Comparison of ENCODE assay signal across 28 cellular contexts in the genomic region with DNA sequence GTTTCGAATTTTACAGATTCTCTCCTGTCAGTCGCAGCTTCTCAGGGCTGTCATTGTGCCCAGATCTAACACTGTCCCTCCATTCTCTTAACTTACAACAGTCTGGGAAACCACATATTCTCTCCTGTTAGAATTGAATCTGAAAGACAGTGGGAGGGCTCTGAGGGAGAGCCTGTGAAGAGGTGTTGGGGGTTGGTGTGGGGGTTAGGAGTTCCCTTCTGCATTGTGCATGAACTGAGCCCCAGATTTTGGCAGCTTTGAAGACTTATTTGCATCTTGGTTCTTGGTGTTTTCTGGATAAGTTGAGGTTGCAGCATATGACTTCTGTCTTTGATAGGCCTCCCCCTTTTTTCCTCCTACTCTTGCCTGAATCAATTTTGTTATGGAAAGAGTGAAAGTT.
DNase-seq lines count a peak whose midpoint lies in the region; ATAC-seq and TF ChIP-seq lines count a peak whose summit lies in the region.
"Had no signal": no experiment of that assay in that cellular context is flagged by ENCODE, and none has a peak within 500 bp of the region (broad histone marks: within the 10 kb centered on the region; RNA-seq: fewer than 3 reads in every experiment).

No MANE protein-coding gene starts in this region.

- H3K9ac ChIP-seq in KMS-11: no peak overlapping the region

- peak overlapping the region; percentile 88 for H3K27ac Mint-ChIP-seq in nephron progenitor cell
- H3K27ac Mint-ChIP-seq: activated CD8-positive, alpha-beta T cell treated with anti-CD3 and anti-CD28 coated beads, Interleukin-2, amount 10 ng/mL, durations not matched to agents 7 days and 5 days; activated T-helper 17 cell treated with anti-CD3 and anti-CD28 coated beads, Interleukin-2, amount 50 U/mL, for 72 hours had no signal

- H3K27me3 ChIP-seq in KMS-11 (ENCODE audit: insufficient read depth, low read depth) (no peaks in the 10 kb centered on the region), upper lobe of left lung (no peaks in the 10 kb centered on the region)
- H3K27me3 ChIP-seq: colonic mucosa, neutrophil, sigmoid colon, SJCRH30, vagina had no signal

- TF ChIP-seq CTCF in KMS-11 (conservative IDR thresholded peaks at IDR 0.05; ENCODE audit: low read depth, low read length) (no peak), coronary artery (IDR thresholded peaks at IDR 0.05) (no peak), nephron progenitor cell (IDR thresholded peaks at IDR 0.05) (no peak), upper lobe of left lung (IDR thresholded peaks at IDR 0.05) (no peak)

- H3K4me1 ChIP-seq in KMS-11 (ENCODE audit: low read depth, poor library complexity, severe bottlenecking) (peaks cover 59% of the 10 kb centered on the region), upper lobe of left lung (peaks cover 24 to 42% (median 29%) of the 10 kb centered on the region in 4 donors)
- H3K4me1 ChIP-seq: colonic mucosa had no signal

- peaks cover 68% of the 10 kb centered on the region for H3K4me1 Mint-ChIP-seq in nephron progenitor cell
- H3K4me1 Mint-ChIP-seq: activated T-helper 17 cell treated with anti-CD3 and anti-CD28 coated beads, Interleukin-2, amount 50 U/mL, for 72 hours; CD8-positive, alpha-beta memory T cell had no signal

- peaks cover 57% of the 10 kb centered on the region for H3K36me3 Mint-ChIP-seq in nephron progenitor cell (ENCODE audit: low read depth)
- H3K36me3 Mint-ChIP-seq: CD8-positive, alpha-beta memory T cell had no signal

- peaks cover 10% of the 10 kb centered on the region; the same call in 1 of the 2 replicates for H4K20me1 ChIP-seq in KMS-11 (ENCODE audit: insufficient read depth)

- H3K27me3 Mint-ChIP-seq in nephron progenitor cell (ENCODE audit: low read depth, poor library complexity): peaks cover 2% of the 10 kb centered on the region
- H3K27me3 Mint-ChIP-seq: activated T-helper 17 cell treated with anti-CD3 and anti-CD28 coated beads, Interleukin-2, amount 50 U/mL, for 72 hours had no signal

- peak overlapping the region; percentile 7; the same call in 1 of the 2 replicates for H3K4me2 ChIP-seq in KMS-11

- no peaks in the 10 kb centered on the region for H3K9me3 ChIP-seq in upper lobe of left lung
- H3K9me3 ChIP-seq: colonic mucosa, neutrophil, vagina had no signal

- TF ChIP-seq POLR2A in upper lobe of left lung (IDR thresholded peaks at IDR 0.05): no peak

- H2AFZ ChIP-seq in KMS-11 (ENCODE audit: low read depth): no peak overlapping the region

- WGBS in upper lobe of left lung, 2 donors: 73 to 79% methylated on average over 2 of the region's 2 CpGs

- peaks cover 20% of the 10 kb centered on the region for H3K9me3 Mint-ChIP-seq in nephron progenitor cell
- H3K9me3 Mint-ChIP-seq: activated T-helper 17 cell treated with anti-CD3 and anti-CD28 coated beads, Interleukin-2, amount 50 U/mL, for 72 hours had no signal

- no peak for DNase-seq in coronary artery (ENCODE audit: low spot score)
- DNase-seq in nephron progenitor cell: no peak
- no peak for DNase-seq in upper lobe of left lung
- no peak for DNase-seq in activated T-cell treated with anti-CD3 and anti-CD28 coated beads, Interleukin-2, amount 50 U/mL, for 1 hour
- DNase-seq in NCI-H2196 treated with DMSO at 0.1 percent for 48 hours (lab: John Stamatoyannopoulos, UW; ENCODE audit: unreplicated experiment): no peak
- DNase-seq: activated CD4-positive, alpha-beta T cell treated with anti-CD3 and anti-CD28 coated beads for 4 hours; activated CD8-positive, alpha-beta T cell treated with anti-CD3 and anti-CD28 coated beads, Interleukin-2, amount 10 ng/mL, durations not matched to agents 7 days and 5 days; activated naive CD4-positive, alpha-beta T cell treated with anti-CD3 and anti-CD28 coated beads, Interleukin-2, amount 50 U/mL, for 16 hours; amygdala; CD8-positive, alpha-beta memory T cell; colonic mucosa; effector memory CD4-positive, alpha-beta T cell; HCEC 1CT; KBM-7; NCI-H1436; NCI-H2081; NCI-H345; NCI-H748 treated with DMSO at 0.1 percent for 48 hours; sigmoid colon; SJCRH30; stimulated activated CD4-positive, alpha-beta T cell treated with anti-CD3 and anti-CD28 coated beads, Interleukin-4, amount 100 ng/mL, for 1 hour; T-helper 9 cell had no signal

- no peak overlapping the region for H3K4me3 Mint-ChIP-seq in nephron progenitor cell
- H3K4me3 Mint-ChIP-seq: activated CD8-positive, alpha-beta T cell treated with anti-CD3 and anti-CD28 coated beads, Interleukin-2, amount 10 ng/mL, durations not matched to agents 7 days and 5 days; activated T-helper 17 cell treated with anti-CD3 and anti-CD28 coated beads, Interleukin-2, amount 50 U/mL, for 72 hours; CD8-positive, alpha-beta memory T cell had no signal

- H3K4me3 ChIP-seq in KMS-11 (IDR thresholded peaks at IDR 0.05; ENCODE audit: insufficient read depth, low read depth, low read length): no peak overlapping the region
- H3K4me3 ChIP-seq in coronary artery: no peak overlapping the region
- no peak overlapping the region for H3K4me3 ChIP-seq in upper lobe of left lung
- H3K4me3 ChIP-seq: colonic mucosa, sigmoid colon, SJCRH30, vagina had no signal

- H3K36me3 ChIP-seq in KMS-11 (ENCODE audit: insufficient read depth) (no peaks in the 10 kb centered on the region), upper lobe of left lung (no peaks in the 10 kb centered on the region)
- H3K36me3 ChIP-seq: colonic mucosa, neutrophil, sigmoid colon, SJCRH30, vagina had no signal

- TF ChIP-seq EP300 in upper lobe of left lung (IDR thresholded peaks at IDR 0.05): no peak

- ATAC-seq in upper lobe of left lung (ENCODE audit: low FRiP score in 2 of 2) (no peak), HG02852 (IDR thresholded peaks at IDR 0.05; ENCODE audit: unreplicated experiment) (no peak)
- ATAC-seq: activated CD8-positive, alpha-beta T cell treated with anti-CD3 and anti-CD28 coated beads, Interleukin-2, amount 10 ng/mL, durations not matched to agents 7 days and 5 days; activated T-helper 17 cell treated with anti-CD3 and anti-CD28 coated beads, Interleukin-2, amount 50 U/mL, for 72 hours had no signal

- peaks cover 25% of the 10 kb centered on the region; the same call in 1 of the 2 replicates for H3K79me2 ChIP-seq in KMS-11 (ENCODE audit: insufficient read depth, low read depth)

- H3K27ac ChIP-seq in KMS-11: no peak overlapping the region
- H3K27ac ChIP-seq in coronary artery: peak overlapping the region; percentile 28 to 77
- peak overlapping the region in 3 of 4 donors; percentile 9 to 83 (median 72) for H3K27ac ChIP-seq in upper lobe of left lung
- H3K27ac ChIP-seq: colonic mucosa, neutrophil, sigmoid colon, SJCRH30, vagina, VCaP had no signal
